In the genomic region with DNA sequence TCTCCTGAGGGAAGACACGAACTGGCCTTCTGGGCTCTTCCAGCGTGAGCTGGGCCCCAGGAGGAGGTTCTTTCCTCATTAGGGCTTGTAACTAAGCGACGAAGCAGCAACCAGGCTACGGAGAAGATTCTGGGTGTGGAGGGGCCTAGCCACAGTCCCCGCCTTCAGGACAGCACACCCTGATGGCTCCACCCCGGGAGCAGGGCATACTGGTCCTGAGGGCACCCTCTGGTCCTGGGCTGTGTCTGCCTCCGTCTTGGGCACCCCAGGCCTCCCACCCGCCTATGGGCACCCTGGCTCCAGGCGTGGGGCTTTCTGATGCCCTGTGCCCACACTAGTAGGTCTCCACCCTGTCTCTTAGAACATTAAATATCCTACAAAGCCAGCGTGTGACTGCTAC, we compare ENCODE assay signal across 12 cellular contexts.
"Had no signal": no experiment of that assay in that cellular context is flagged by ENCODE, and none has a peak within 500 bp of the region (broad histone marks: within the 10 kb centered on the region; RNA-seq: fewer than 3 reads in every experiment).

No MANE protein-coding gene starts in this region.

- DNase-seq: activated CD4-positive, alpha-beta T cell treated with anti-CD3 and anti-CD28 coated beads, Interleukin-2, amount 10 ng/mL, durations not matched to agents 7 days and 5 days; activated CD4-positive, CD25-positive, alpha-beta regulatory T cell; activated naive CD4-positive, alpha-beta T cell treated with anti-CD3 and anti-CD28 coated beads, Interleukin-2, amount 50 U/mL, for 16 hours; activated T-cell treated with anti-CD3 and anti-CD28 coated beads for 4 hours; brain microvascular endothelial cell; left colon; stimulated activated CD4-positive, alpha-beta T cell treated with anti-CD3 and anti-CD28 coated beads, Interleukin-12 subunit alpha, Interleukin-12 subunit beta, amount 100 ng/mL, for 4 hours; stimulated activated naive CD4-positive, alpha-beta T cell treated with Interleukin-2 at 50 U/mL for 16 hours; T-helper 2 cell; trophoblast cell had no signal

- H3K4me1 Mint-ChIP-seq: activated CD4-positive, alpha-beta T cell treated with anti-CD3 and anti-CD28 coated beads, Interleukin-2, amount 10 ng/mL, durations not matched to agents 7 days and 5 days; activated T-helper 17 cell treated with anti-CD3 and anti-CD28 coated beads, Interleukin-2, amount 50 U/mL, for 72 hours; memory B cell had no signal

- H3K27ac ChIP-seq: brain microvascular endothelial cell had no signal

- ATAC-seq: activated T-helper 17 cell treated with anti-CD3 and anti-CD28 coated beads, Interleukin-2, amount 50 U/mL, for 72 hours; left colon had no signal

- H3K36me3 Mint-ChIP-seq: memory B cell had no signal

- H3K36me3 ChIP-seq: brain microvascular endothelial cell had no signal

- H3K9me3 Mint-ChIP-seq: activated T-helper 17 cell treated with anti-CD3 and anti-CD28 coated beads, Interleukin-2, amount 50 U/mL, for 72 hours; memory B cell had no signal

- H3K27me3 Mint-ChIP-seq: activated CD4-positive, alpha-beta T cell treated with anti-CD3 and anti-CD28 coated beads, Interleukin-2, amount 10 ng/mL, durations not matched to agents 7 days and 5 days; activated T-helper 17 cell treated with anti-CD3 and anti-CD28 coated beads, Interleukin-2, amount 50 U/mL, for 72 hours had no signal

- H3K27me3 ChIP-seq: brain microvascular endothelial cell had no signal

- H3K27ac Mint-ChIP-seq: activated CD4-positive, alpha-beta T cell treated with anti-CD3 and anti-CD28 coated beads, Interleukin-2, amount 10 ng/mL, durations not matched to agents 7 days and 5 days; activated T-helper 17 cell treated with anti-CD3 and anti-CD28 coated beads, Interleukin-2, amount 50 U/mL, for 72 hours; memory B cell had no signal

- H3K4me3 Mint-ChIP-seq: activated CD4-positive, alpha-beta T cell treated with anti-CD3 and anti-CD28 coated beads, Interleukin-2, amount 10 ng/mL, durations not matched to agents 7 days and 5 days; activated T-helper 17 cell treated with anti-CD3 and anti-CD28 coated beads, Interleukin-2, amount 50 U/mL, for 72 hours; memory B cell had no signal
